Comparison of ENCODE assay signal across 5 cellular contexts in the genomic region with DNA sequence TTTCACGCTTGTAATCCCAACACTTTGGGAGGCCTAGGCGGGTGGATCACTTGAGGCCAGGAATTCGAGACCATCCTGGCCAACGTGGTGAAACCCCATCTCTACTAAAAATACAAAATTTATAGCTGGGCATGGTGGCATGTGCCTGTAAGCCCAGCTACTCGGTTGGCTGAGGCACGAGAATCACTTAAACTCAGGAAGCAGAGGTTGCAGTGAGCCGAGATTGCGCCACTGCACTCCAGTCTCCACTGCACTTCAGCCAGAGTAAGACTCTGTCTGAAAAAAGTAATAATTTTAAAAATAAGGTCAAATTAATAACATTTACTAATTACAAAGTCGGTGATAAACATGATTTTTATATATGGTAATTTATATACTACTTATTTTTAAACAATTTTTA.
"Had no signal": no experiment of that assay in that cellular context is flagged by ENCODE, and none has a peak within 500 bp of the region (broad histone marks: within the 10 kb centered on the region; RNA-seq: fewer than 3 reads in every experiment).

No MANE protein-coding gene starts in this region.

- H3K9me3 Mint-ChIP-seq: GM23338, H9 had no signal

- ATAC-seq: GM23338, K562 had no signal

- DNase-seq: H9, HCEC 1CT, IMR-90 had no signal

- H3K4me3 ChIP-seq: GM23338, K562 had no signal

- H3K27ac Mint-ChIP-seq: GM23338, H9 had no signal

- H3K4me3 Mint-ChIP-seq: GM23338, H9 had no signal
